Comparison of ENCODE assay signal across 9 cellular contexts in the genomic region with DNA sequence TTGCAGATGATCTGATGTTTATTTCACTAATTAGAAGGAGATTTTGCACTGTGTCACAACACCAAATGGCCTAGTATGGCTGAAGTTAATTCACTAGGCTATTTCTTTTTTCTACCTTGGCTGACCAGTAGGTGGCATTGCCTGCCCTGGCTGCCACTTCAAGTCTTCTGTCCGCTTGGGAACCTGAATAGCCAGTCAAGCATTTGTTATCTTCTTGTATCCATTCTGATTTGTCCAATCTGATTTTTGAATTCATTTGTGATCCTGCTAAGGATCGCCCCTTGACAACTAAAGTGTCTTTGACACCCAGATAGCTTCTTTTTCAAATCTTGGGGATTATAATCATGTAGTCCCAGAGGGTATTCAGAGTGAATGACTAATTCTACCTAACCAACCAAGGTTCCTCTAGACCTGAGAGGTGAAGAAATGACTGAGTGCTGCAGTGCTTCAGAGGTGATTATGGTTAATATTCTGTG.
DNase-seq lines count a peak whose midpoint lies in the region; ATAC-seq, FAIRE-seq and TF ChIP-seq lines count a peak whose summit lies in the region.
"Had no signal": no experiment of that assay in that cellular context is flagged by ENCODE, and none has a peak within 500 bp of the region (broad histone marks: within the 10 kb centered on the region; RNA-seq: fewer than 3 reads in every experiment).

No MANE protein-coding gene starts in this region.

- CTCF ChIA-PET in SK-N-SH (lab: Yijun Ruan, JAX) (interaction anchor here (0.7 to 11.6 kb wide), 40 partner anchors 9 to 656 kb away, joined by 3 to 207 read pairs (median 4); a partner anchor contains a TSS), HepG2 (lab: Yijun Ruan, JAX; ENCODE audit: low intra/inter-chr PET ratio, low total read pairs) (interaction anchor here (1.3 to 1.6 kb wide), 2 partner anchors 462 to 531 kb away, joined by 5 to 7 read pairs; no protein-coding TSS in a partner anchor)

- peaks cover 9% of the 10 kb centered on the region for H3K27me3 Mint-ChIP-seq in stimulated activated naive CD8-positive, alpha-beta T cell treated with anti-CD3 and anti-CD28 coated beads, Interleukin-15, amount 100 ng/mL, for 72 hours

- H3K9me3 Mint-ChIP-seq in stimulated activated naive CD8-positive, alpha-beta T cell treated with anti-CD3 and anti-CD28 coated beads, Interleukin-15, amount 100 ng/mL, for 72 hours, result no peaks in the 10 kb centered on the region

- ATAC-seq in HG02588 (IDR thresholded peaks at IDR 0.05; ENCODE audit: unreplicated experiment), result peak; percentile 73
- ATAC-seq in HepG2, result peak; percentile 85
- peak; percentile 77 for ATAC-seq in stimulated activated naive CD8-positive, alpha-beta T cell treated with anti-CD3 and anti-CD28 coated beads, Interleukin-15, amount 100 ng/mL, for 72 hours

- H3K9me3 ChIP-seq in MG63 (no peaks in the 10 kb centered on the region), SK-N-SH (no peaks in the 10 kb centered on the region), HepG2 (ENCODE audit: low read length) (no peaks in the 10 kb centered on the region)
- H3K9me3 ChIP-seq: SJSA1 had no signal

- H3K36me3 ChIP-seq in MG63 (no peaks in the 10 kb centered on the region), SK-N-SH (replicated peaks in 1 of 2; ENCODE audit: control insufficient read depth in 1 of 2, insufficient read depth in 2 of 2, low read length in 1 of 2) (no peaks in the 10 kb centered on the region), HepG2 (replicated peaks in 1 of 2; ENCODE audit: control insufficient read depth in 1 of 2, insufficient read depth in 2 of 2, low read length in 2 of 2) (peaks cover 0 to 4% of the 10 kb centered on the region in 2 experiments; a peak in 1 of 5 replicates)
- H3K36me3 ChIP-seq: SJSA1 had no signal

- DNase-seq in AG08396 (ENCODE audit: low spot score), result peak; percentile 69
- peak; percentile 7 for DNase-seq in GM12891 (ENCODE audit: insufficient read length, low spot score)
- DNase-seq in MG63, result peak; percentile 54
- peak; percentile 48 for DNase-seq in SK-N-SH
- peak; percentile 56 for DNase-seq in HepG2 (ENCODE audit: low spot score)
- DNase-seq in stimulated activated naive CD8-positive, alpha-beta T cell treated with anti-CD3 and anti-CD28 coated beads, Interleukin-15, amount 100 ng/mL, for 72 hours, result peak; percentile 31 to 33

- H3K79me2 ChIP-seq in SK-N-SH (ENCODE audit: insufficient read depth) (no peaks in the 10 kb centered on the region), HepG2 (ENCODE audit: insufficient read depth, low read length) (no peaks in the 10 kb centered on the region)

- H3K4me3 ChIP-seq in MG63 (no peak overlapping the region), SK-N-SH (ENCODE audit: low read depth in 2 of 2, low read length in 1 of 2) (no peak overlapping the region; a peak in 1 of 4 replicates), HepG2 (replicated peaks in 1 of 3; ENCODE audit: insufficient read depth in 1 of 3, low read depth in 2 of 3, low read length in 3 of 3) (no peak overlapping the region)
- H3K4me3 ChIP-seq: SJSA1 had no signal

- intact Hi-C loops in HepG2 (cut with micrococcal nuclease; ENCODE audit: unreplicated experiment), result loop anchor here (1.0 to 10.0 kb wide), 4 partner anchors 190 to 531 kb away; no protein-coding TSS in a partner anchor

- no peak overlapping the region for H3K9ac ChIP-seq in SK-N-SH
- no peak overlapping the region for H3K9ac ChIP-seq in HepG2 (ENCODE audit: insufficient read depth, low read depth, low read length)

- peaks cover 19% of the 10 kb centered on the region for H3K4me1 Mint-ChIP-seq in stimulated activated naive CD8-positive, alpha-beta T cell treated with anti-CD3 and anti-CD28 coated beads, Interleukin-15, amount 100 ng/mL, for 72 hours

- no peaks in the 10 kb centered on the region for H3K9me2 ChIP-seq in SK-N-SH

- 0% methylated on average over 2 of the region's 2 CpGs for WGBS in SK-N-SH (ENCODE audit: low lambda C conversion rate)
- WGBS in HepG2 (ENCODE audit: low lambda C conversion rate), result 74% methylated on average over 2 of the region's 2 CpGs

- BruUV-seq in HepG2 (replicated peaks; lab: Mats Ljungman, UMichigan), result no TSS peak

- TF ChIP-seq CTCF in SK-N-SH (IDR thresholded peaks at IDR 0.05), result peak; percentile 95
- peak; percentile 83 for TF ChIP-seq CTCF in HepG2 (CRISPR knock-in tag; IDR thresholded peaks at IDR 0.05)

- TF ChIP-seq RAD21 in SK-N-SH (IDR thresholded peaks at IDR 0.05; ENCODE audit: low read length) (peak; percentile 98), HepG2 (CRISPR knock-in tag; IDR thresholded peaks at IDR 0.05) (peak; percentile 54)

- H3K27ac ChIP-seq in SK-N-SH (ENCODE audit: low read depth in 2 of 2, low read length in 1 of 2), result peak overlapping the region in 1 of 2 experiments; percentile 62; a peak in 1 of 4 replicates
- no peak overlapping the region for H3K27ac ChIP-seq in HepG2 (ENCODE audit: extremely low read length, insufficient read depth, low read length)
- H3K27ac ChIP-seq: SJSA1 had no signal

- in situ Hi-C loops in HepG2 (cut with HindIII; ENCODE audit: extremely low pct_ligation_motif_present, low pct_unique_long_range_greater_than_20kb), result loop anchor here (10.0 kb wide), 1 partner anchor 460 kb away; no protein-coding TSS in a partner anchor

- no peak for TF ChIP-seq POLR2A in GM12891 (IDR thresholded peaks at IDR 0.05; ENCODE audit: low read depth, low read length)
- no peak for TF ChIP-seq POLR2A in HepG2 (IDR thresholded peaks at IDR 0.05; ENCODE audit: insufficient read depth in 1 of 2, low read depth in 2 of 2, low read length in 2 of 2)

- H4K20me1 ChIP-seq in SK-N-SH (ENCODE audit: insufficient read depth), result no peaks in the 10 kb centered on the region
- H4K20me1 ChIP-seq in HepG2 (ENCODE audit: insufficient read depth, low read length), result no peaks in the 10 kb centered on the region

- H3K4me1 ChIP-seq in SK-N-SH (ENCODE audit: control insufficient read depth in 1 of 2, insufficient read depth in 2 of 2, low read depth in 1 of 2, low read length in 1 of 2) (peaks cover 10 to 11% of the 10 kb centered on the region in 2 experiments; a peak in 3 of 4 replicates), HepG2 (ENCODE audit: insufficient read depth, low read length) (peaks cover 18% of the 10 kb centered on the region)
- H3K4me1 ChIP-seq: SJSA1 had no signal

- no peak overlapping the region for H3K27ac Mint-ChIP-seq in stimulated activated naive CD8-positive, alpha-beta T cell treated with anti-CD3 and anti-CD28 coated beads, Interleukin-15, amount 100 ng/mL, for 72 hours

- peaks cover 9% of the 10 kb centered on the region for H3F3A ChIP-seq in SK-N-SH (replicated peaks; ENCODE audit: insufficient read depth)

- FAIRE-seq in GM12891 (lab: Jason Lieb, UNC) (peak; percentile 90), colon (lab: Jason Lieb, UNC) (peak; percentile 66), HepG2 (lab: Jason Lieb, UNC) (peak; percentile 73)

- H3K4me2 ChIP-seq in SK-N-SH, result no peak overlapping the region
- no peak overlapping the region for H3K4me2 ChIP-seq in HepG2 (ENCODE audit: low read depth, low read length)

- POLR2A ChIA-PET in SK-N-SH (lab: Yijun Ruan, JAX), result no interaction called here
- POLR2A ChIA-PET in HepG2 (lab: Yijun Ruan, JAX), result no interaction called here

- no peak overlapping the region for H3K4me3 Mint-ChIP-seq in stimulated activated naive CD8-positive, alpha-beta T cell treated with anti-CD3 and anti-CD28 coated beads, Interleukin-15, amount 100 ng/mL, for 72 hours

- H2AFZ ChIP-seq in SK-N-SH (ENCODE audit: low read depth) (no peak overlapping the region), HepG2 (ENCODE audit: low read length) (no peak overlapping the region)

- no peak for TF ChIP-seq EP300 in SK-N-SH (IDR thresholded peaks at IDR 0.05; ENCODE audit: borderline replicate concordance in 1 of 2, low read depth in 1 of 2, low read length in 1 of 2)
- no peak for TF ChIP-seq EP300 in HepG2 (IDR thresholded peaks at IDR 0.05; ENCODE audit: low read depth in 2 of 2, low read length in 2 of 2)
- no peak for TF ChIP-seq EP300 in HepG2 (CRISPR knock-in tag; IDR thresholded peaks at IDR 0.05; ENCODE audit: borderline replicate concordance)

- H3K27me3 ChIP-seq in MG63 (no peaks in the 10 kb centered on the region), SK-N-SH (ENCODE audit: insufficient read depth) (no peaks in the 10 kb centered on the region), HepG2 (ENCODE audit: control insufficient read depth in 1 of 2, insufficient read depth in 2 of 2, low read length in 2 of 2) (no peaks in the 10 kb centered on the region)
- H3K27me3 ChIP-seq: SJSA1 had no signal

TF ChIP-seq in GM12891, 5 proteins besides CTCF, POLR2A, EP300 and RAD21:
- no peak for TF ChIP-seq TAF1 (IDR thresholded peaks at IDR 0.05; ENCODE audit: low read depth, low read length)
- no peak for TF ChIP-seq SPI1 (IDR thresholded peaks at IDR 0.05; ENCODE audit: low read depth, low read length)
- TF ChIP-seq POU2F2 (IDR thresholded peaks at IDR 0.05; ENCODE audit: low read depth, low read length), result no peak

TF ChIP-seq in SK-N-SH, 30 proteins besides CTCF, POLR2A, EP300 and RAD21 (continues in another document):
- TF ChIP-seq, protein P1, sequence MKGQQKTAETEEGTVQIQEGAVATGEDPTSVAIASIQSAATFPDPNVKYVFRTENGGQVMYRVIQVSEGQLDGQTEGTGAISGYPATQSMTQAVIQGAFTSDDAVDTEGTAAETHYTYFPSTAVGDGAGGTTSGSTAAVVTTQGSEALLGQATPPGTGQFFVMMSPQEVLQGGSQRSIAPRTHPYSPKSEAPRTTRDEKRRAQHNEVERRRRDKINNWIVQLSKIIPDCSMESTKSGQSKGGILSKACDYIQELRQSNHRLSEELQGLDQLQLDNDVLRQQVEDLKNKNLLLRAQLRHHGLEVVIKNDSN (IDR thresholded peaks at IDR 0.05; ENCODE audit: borderline replicate concordance, low read depth), result no peak
- no peak for TF ChIP-seq POLR2AphosphoS5 (IDR thresholded peaks at IDR 0.05; ENCODE audit: low read depth, low read length)
- peak; percentile 32; the same call in 1 of the 2 replicates for TF ChIP-seq GATA2 (CRISPR knock-in tag; IDR thresholded peaks at IDR 0.05)
- 0 out of 2 replicates have a peak, but pooled peaks have one; percentile 33 for TF ChIP-seq RFX5 (IDR thresholded peaks at IDR 0.05; ENCODE audit: low read length)
- peak; percentile 35; the same call in 1 of the 2 replicates for TF ChIP-seq TCF12 (IDR thresholded peaks at IDR 0.05)

TF ChIP-seq in HepG2, 621 proteins besides CTCF, POLR2A, EP300 and RAD21 (continues in another document):
- TF ChIP-seq, protein P2, sequence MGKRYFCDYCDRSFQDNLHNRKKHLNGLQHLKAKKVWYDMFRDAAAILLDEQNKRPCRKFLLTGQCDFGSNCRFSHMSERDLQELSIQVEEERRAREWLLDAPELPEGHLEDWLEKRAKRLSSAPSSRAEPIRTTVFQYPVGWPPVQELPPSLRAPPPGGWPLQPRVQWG (CRISPR knock-in tag; IDR thresholded peaks at IDR 0.05; ENCODE audit: borderline replicate concordance, low read depth), result no peak
- TF ChIP-seq MEIS1 (CRISPR knock-in tag; IDR thresholded peaks at IDR 0.05; ENCODE audit: borderline replicate concordance), result no peak
- TF ChIP-seq ZNF530 (CRISPR knock-in tag; IDR thresholded peaks at IDR 0.05; ENCODE audit: low read depth), result no peak
- TF ChIP-seq SRSF4 (IDR thresholded peaks at IDR 0.05; ENCODE audit: low read depth, low read length, poor library complexity, severe bottlenecking), result no peak
- TF ChIP-seq CREB1 (IDR thresholded peaks at IDR 0.05), result no peak
- no peak for TF ChIP-seq CREB1 (CRISPR knock-in tag; IDR thresholded peaks at IDR 0.05)

Comparison
In these comparisons a context has a peak if more than half of its experiments do, and no peak if none do; other contexts are left out.
1. DNase-seq: peak in every context shown above with its lines; median percentile 69 in AG08396; 56 in HepG2; 54 in MG63; 48 in SK-N-SH; 32 in stimulated activated naive CD8-positive, alpha-beta T cell treated with anti-CD3 and anti-CD28 coated beads, Interleukin-15, amount 100 ng/mL, for 72 hours; 7 in GM12891.